In the genomic region with DNA sequence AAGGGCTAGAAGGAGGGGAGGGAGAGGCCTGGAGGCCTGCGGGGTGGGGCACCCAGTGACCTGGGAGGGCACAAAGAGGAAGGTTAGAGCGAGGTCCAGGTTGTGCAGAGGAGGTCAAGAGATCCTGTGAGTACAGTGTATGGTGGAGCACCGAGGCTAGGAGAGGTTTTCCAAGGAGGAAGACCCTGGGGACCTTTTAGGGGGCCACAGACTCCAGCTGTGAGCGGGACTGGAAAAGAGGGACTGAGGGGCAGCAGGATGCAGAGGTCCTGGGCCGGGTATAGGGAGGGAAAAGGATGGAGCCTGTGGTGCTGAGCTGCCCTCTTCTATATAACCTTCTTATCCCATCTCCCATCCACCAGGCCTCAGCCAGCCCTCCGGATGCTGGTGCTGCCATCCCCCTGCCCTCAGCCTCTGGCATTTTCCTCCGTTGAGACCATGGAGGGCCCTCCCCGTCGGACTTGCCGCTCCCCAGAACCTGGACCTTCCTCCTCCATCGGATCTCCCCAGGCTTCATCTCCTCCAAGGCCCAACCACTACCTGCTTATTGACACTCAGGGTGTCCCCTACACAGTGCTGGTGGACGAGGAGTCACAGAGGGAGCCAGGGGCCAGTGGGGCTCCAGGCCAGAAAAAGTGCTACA, we compare ENCODE assay signal across 8 cellular contexts. TPM values are rescaled to one million over a fixed set of nuclear protein-coding genes. Genes with fewer than 3 reads are reported as not detected.
DNase-seq lines count a peak whose midpoint lies in the region; ATAC-seq lines count a peak whose summit lies in the region.

No MANE protein-coding gene starts in this region.

- H3K9me3 ChIP-seq in stomach smooth muscle (ENCODE audit: control insufficient read depth in 2 of 2, low read length in 2 of 2), result no peaks in the 10 kb centered on the region

- H3K4me1 ChIP-seq in stomach smooth muscle (ENCODE audit: control insufficient read depth, insufficient read depth, low read length), result peaks cover 63% of the 10 kb centered on the region

- peak overlapping the region; percentile 67 to 81 for H3K4me3 ChIP-seq in stomach smooth muscle (ENCODE audit: low read length in 2 of 2)

- no peaks in the 10 kb centered on the region for H3K9me3 Mint-ChIP-seq in activated naive CD8-positive, alpha-beta T cell treated with anti-CD3 and anti-CD28 coated beads, Interleukin-2, amount 50 U/mL, for 24 hours
- no peaks in the 10 kb centered on the region for H3K9me3 Mint-ChIP-seq in immature natural killer cell

- peak overlapping the region; percentile 94 for H3K4me3 Mint-ChIP-seq in activated naive CD8-positive, alpha-beta T cell treated with anti-CD3 and anti-CD28 coated beads, Interleukin-2, amount 50 U/mL, for 24 hours
- H3K4me3 Mint-ChIP-seq in immature natural killer cell, result peak overlapping the region; percentile 84 to 96 (median 91)

- H3K27ac ChIP-seq in stomach smooth muscle (ENCODE audit: low read length), result peak overlapping the region; percentile 49

- H3K36me3 ChIP-seq in stomach smooth muscle (ENCODE audit: control insufficient read depth in 2 of 2, insufficient read depth in 2 of 2, low read length in 2 of 2), result peaks cover 6 to 8% of the 10 kb centered on the region in 2 donors

- peaks cover 2% of the 10 kb centered on the region for H3K27me3 Mint-ChIP-seq in activated naive CD8-positive, alpha-beta T cell treated with anti-CD3 and anti-CD28 coated beads, Interleukin-2, amount 50 U/mL, for 24 hours
- H3K27me3 Mint-ChIP-seq in immature natural killer cell (ENCODE audit: low read depth in 3 of 3), result peaks cover 3 to 7% (median 5%) of the 10 kb centered on the region in 3 donors

- peaks cover 45% of the 10 kb centered on the region for H3K36me3 Mint-ChIP-seq in activated naive CD8-positive, alpha-beta T cell treated with anti-CD3 and anti-CD28 coated beads, Interleukin-2, amount 50 U/mL, for 24 hours (ENCODE audit: low read depth)
- H3K36me3 Mint-ChIP-seq in immature natural killer cell, result no peaks in the 10 kb centered on the region

- no peaks in the 10 kb centered on the region for H3K27me3 ChIP-seq in stomach smooth muscle (ENCODE audit: control insufficient read depth in 1 of 2, insufficient read depth in 2 of 2, low read length in 2 of 2)

- peaks cover 65% of the 10 kb centered on the region for H3K4me1 Mint-ChIP-seq in activated naive CD8-positive, alpha-beta T cell treated with anti-CD3 and anti-CD28 coated beads, Interleukin-2, amount 50 U/mL, for 24 hours
- H3K4me1 Mint-ChIP-seq in immature natural killer cell, result peaks cover 38 to 57% of the 10 kb centered on the region in 2 donors

- peak overlapping the region; percentile 99 for H3K27ac Mint-ChIP-seq in activated naive CD8-positive, alpha-beta T cell treated with anti-CD3 and anti-CD28 coated beads, Interleukin-2, amount 50 U/mL, for 24 hours
- H3K27ac Mint-ChIP-seq in immature natural killer cell, result peak overlapping the region; percentile 60 to 92 (median 80)

- peak overlapping the region; percentile 69 to 80 for H3K9ac ChIP-seq in stomach smooth muscle (ENCODE audit: low read length in 2 of 2)

- peak; percentile 7 for DNase-seq in NCI-H2171 treated with DMSO at 0.1 percent for 48 hours (lab: John Stamatoyannopoulos, UW)
- DNase-seq in NCI-H2171 (lab: John Stamatoyannopoulos, UW), result no peak
- no peak for DNase-seq in activated naive CD8-positive, alpha-beta T cell treated with anti-CD3 and anti-CD28 coated beads, Interleukin-2, amount 50 U/mL, for 24 hours
- DNase-seq in immature natural killer cell, result no peak
- DNase-seq in GM19238 (ENCODE audit: insufficient read length, low spot score), result no peak
- DNase-seq in MV-4-11 (lab: John Stamatoyannopoulos, UW), result no peak

- ATAC-seq in activated naive CD8-positive, alpha-beta T cell treated with anti-CD3 and anti-CD28 coated beads, Interleukin-2, amount 50 U/mL, for 24 hours, result no peak
- ATAC-seq in GM19452 (IDR thresholded peaks at IDR 0.05; ENCODE audit: unreplicated experiment), result no peak

RNA-seq across cellular contexts. Expression of a gene that starts 0.9 kb away (rescaled TPM):
- polyA plus RNA-seq in immature natural killer cell, result 10 to 100 TPM in 2 of 3 donors, 1 to 10 TPM in 1; 8.4 to 24.9 (median 20.6) TPM

RNA-seq across cellular contexts. Expression of a gene that starts 3.5 kb away (rescaled TPM):
- 10 to 100 TPM in 2 of 3 donors, 1 to 10 TPM in 1; 9.6 to 27.8 (median 13.8) TPM for polyA plus RNA-seq in immature natural killer cell

RNA-seq across cellular contexts. Expression of a gene that starts 3.7 kb away (rescaled TPM):
- polyA plus RNA-seq in immature natural killer cell, result 1 to 10 TPM in 2 of 3 donors, not detected in 1; 1.1 to 1.7 TPM

RNA-seq across cellular contexts. Expression of a gene that starts 10.5 kb away (rescaled TPM):
- 10 to 100 TPM in 1 of 3 donors, 1 to 10 TPM in 2; 3.1 to 17.0 (median 8.0) TPM for polyA plus RNA-seq in immature natural killer cell

RNA-seq across cellular contexts. Expression of a gene that starts 19.9 kb away (rescaled TPM):
- under 1 TPM; 0.59 to 0.78 (median 0.62) TPM for polyA plus RNA-seq in immature natural killer cell
